Comparison of ENCODE assay signal across 8 cellular contexts in the genomic region with DNA sequence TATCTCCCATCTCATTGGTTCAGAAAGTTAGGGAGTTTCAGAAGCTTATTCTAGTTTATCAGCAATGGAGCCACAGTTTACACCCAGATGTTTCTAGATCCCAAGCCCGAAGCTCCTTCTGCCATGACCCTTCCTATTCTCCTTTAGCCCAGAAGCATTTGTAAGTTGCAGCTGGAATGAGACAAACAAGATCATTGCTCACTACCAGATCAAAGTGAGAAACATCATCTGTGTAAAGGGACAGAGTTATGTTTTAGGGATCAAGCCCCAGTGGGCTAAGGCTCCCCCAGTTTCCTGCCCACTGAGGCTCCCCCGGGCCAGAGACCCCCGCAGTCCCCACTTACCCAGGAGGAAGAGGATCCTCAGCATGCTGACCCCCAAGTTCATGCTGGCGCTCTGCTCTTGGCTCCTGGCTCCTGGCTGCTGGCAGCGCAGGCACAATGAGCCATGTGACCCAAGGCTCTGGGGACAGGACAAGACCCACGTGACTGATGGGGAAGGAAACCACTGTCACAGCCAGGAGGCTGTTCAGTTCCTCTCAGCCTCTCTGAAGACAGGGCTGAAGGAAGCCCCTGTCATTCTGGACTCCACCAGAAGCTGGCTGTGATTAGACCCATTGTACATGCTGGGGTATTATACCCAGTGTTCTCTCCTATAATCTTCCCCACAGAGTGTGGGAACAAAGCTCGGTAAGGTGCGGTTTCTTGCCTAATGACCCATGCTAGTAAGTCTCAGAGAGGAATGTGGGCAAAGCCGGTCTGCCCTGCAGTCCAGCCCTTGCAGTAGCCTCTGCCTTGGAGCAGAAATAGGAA. TPM values are rescaled to one million over a fixed set of nuclear protein-coding genes. Genes with fewer than 3 reads are reported as not detected.
DNase-seq lines count a peak whose midpoint lies in the region; ATAC-seq and TF ChIP-seq lines count a peak whose summit lies in the region.

A gene with protein sequence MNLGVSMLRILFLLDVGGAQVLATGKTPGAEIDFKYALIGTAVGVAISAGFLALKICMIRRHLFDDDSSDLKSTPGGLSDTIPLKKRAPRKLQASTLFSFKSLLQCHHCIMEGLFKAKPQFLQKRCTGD (minus strand): TSS at position 442 of the 812 bp plus-strand sequence. CDS start 55 bp downstream, at position 387.

- peak; percentile 88 for TF ChIP-seq POLR2A in GM18951 (IDR thresholded peaks at IDR 0.05; ENCODE audit: extremely low read depth, insufficient read depth, insufficient read length)

- peak; percentile 68 for ATAC-seq in HG03139 (IDR thresholded peaks at IDR 0.05; ENCODE audit: unreplicated experiment)

- DNase-seq in Ammon's horn (ENCODE audit: low spot score) = peak; percentile 95
- DNase-seq in T-helper 9 cell = peak; percentile 36
- DNase-seq in glomerular endothelial cell (ENCODE audit: extremely low read depth, low read depth, low spot score) = no peak
- peak; percentile 95 for DNase-seq in renal cortical epithelial cell (ENCODE audit: low read depth)
- DNase-seq in EL = no peak
- no peak for DNase-seq in NCI-H146 (lab: John Stamatoyannopoulos, UW)

- in situ Hi-C loops in GM18951 (cut with MboI; ENCODE audit: low sequenced_read_pairs, unreplicated experiment) = no loop called here

RNA-seq across cellular contexts. Expression of the gene that starts here (rescaled TPM):
- total RNA-seq in glomerular endothelial cell (6.5 and 11.6 TPM in 2 replicates), renal cortical epithelial cell (not detected in 2 replicates)

Comparison
In these comparisons a context has a peak if more than half of its experiments do, and no peak if none do; other contexts are left out.
1. Peak in DNase-seq in renal cortical epithelial cell; RNA of the gene not detected or under 1 TPM.
2. DNase-seq: peak in Ammon's horn (single experiment) and T-helper 9 cell (single experiment); none in glomerular endothelial cell (single experiment), EL (single experiment) and NCI-H146 (single experiment).